ENCODE assay signal across 21 cellular contexts in genomic region chr4:110171981-110172380, GRCh38. TPM values are rescaled to one million over a fixed set of nuclear protein-coding genes. Genes with fewer than 3 reads are reported as not detected.
DNase-seq lines count a peak whose midpoint lies in the region; ATAC-seq, FAIRE-seq and TF ChIP-seq lines count a peak whose summit lies in the region.
"Had no signal": no experiment of that assay in that cellular context is flagged by ENCODE, and none has a peak within 500 bp of the region (broad histone marks: within the 10 kb centered on the region; RNA-seq: fewer than 3 reads in every experiment).

No MANE protein-coding gene starts in this region.

- intact Hi-C loops in right lobe of liver (cut with DNase I) (no loop called here), HepG2 (cut with micrococcal nuclease; ENCODE audit: unreplicated experiment) (no loop called here), left colon (cut with DNase I, micrococcal nuclease) (no loop called here), tibial artery (cut with DNase I; ENCODE audit: low total_unique reads) (no loop called here)

- H3K36me3 ChIP-seq in right lobe of liver (no peaks in the 10 kb centered on the region), HepG2 (replicated peaks in 1 of 2; ENCODE audit: control insufficient read depth in 1 of 2, insufficient read depth in 2 of 2, low read length in 2 of 2) (peaks cover 0 to 5% of the 10 kb centered on the region in 2 experiments; a peak in 3 of 5 replicates), tibial artery (no peaks in the 10 kb centered on the region), MG63 (no peaks in the 10 kb centered on the region)

- ATAC-seq in right lobe of liver (peak in 3 of 4 donors; percentile 13 to 63 (median 19)), HepG2 (no peak), left colon (peak; percentile 28)
- ATAC-seq: A549; CD8-positive, alpha-beta T cell had no signal

- H3K4me3 Mint-ChIP-seq in nephron progenitor cell = no peak overlapping the region
- H3K4me3 Mint-ChIP-seq: B cell; CD4-positive, alpha-beta T cell; CD8-positive, alpha-beta T cell had no signal

- CTCF ChIA-PET in HepG2 (lab: Yijun Ruan, JAX; ENCODE audit: low intra/inter-chr PET ratio, low total read pairs) = no interaction called here

- H3K27me3 ChIP-seq in right lobe of liver (no peaks in the 10 kb centered on the region), HepG2 (ENCODE audit: control insufficient read depth in 1 of 2, insufficient read depth in 2 of 2, low read length in 2 of 2) (no peaks in the 10 kb centered on the region), tibial artery (no peaks in the 10 kb centered on the region), MG63 (no peaks in the 10 kb centered on the region)
- H3K27me3 ChIP-seq: BLaER1 treated with 17β-estradiol and CSF1 and Interleukin-3, amounts not matched to agents 10 nM and 100 nM had no signal

- H3K27ac Mint-ChIP-seq in nephron progenitor cell = peak overlapping the region; percentile 32
- H3K27ac Mint-ChIP-seq: B cell; CD4-positive, alpha-beta T cell; CD8-positive, alpha-beta T cell had no signal

- no peaks in the 10 kb centered on the region for H3K27me3 Mint-ChIP-seq in nephron progenitor cell (ENCODE audit: low read depth, poor library complexity)
- H3K27me3 Mint-ChIP-seq: B cell; CD4-positive, alpha-beta T cell had no signal

- H3K4me1 Mint-ChIP-seq in nephron progenitor cell = peaks cover 8% of the 10 kb centered on the region
- H3K4me1 Mint-ChIP-seq: B cell had no signal

- TF ChIP-seq CTCF in right lobe of liver (IDR thresholded peaks at IDR 0.05) (no peak), HepG2 (CRISPR knock-in tag; IDR thresholded peaks at IDR 0.05) (no peak), nephron progenitor cell (IDR thresholded peaks at IDR 0.05) (no peak), tibial artery (IDR thresholded peaks at IDR 0.05) (no peak)

- H3K9me3 ChIP-seq in right lobe of liver (no peaks in the 10 kb centered on the region), HepG2 (ENCODE audit: low read length) (no peaks in the 10 kb centered on the region), tibial artery (no peaks in the 10 kb centered on the region), MG63 (no peaks in the 10 kb centered on the region)
- H3K9me3 ChIP-seq: A549; BLaER1 treated with 17β-estradiol and CSF1 and Interleukin-3, amounts not matched to agents 10 nM and 100 nM; Caco-2 had no signal

- H3K4me1 ChIP-seq in right lobe of liver = no peaks in the 10 kb centered on the region
- no peaks in the 10 kb centered on the region for H3K4me1 ChIP-seq in HepG2 (ENCODE audit: insufficient read depth, low read length)
- H3K4me1 ChIP-seq in tibial artery = no peaks in the 10 kb centered on the region
- H3K4me1 ChIP-seq: BLaER1 treated with 17β-estradiol and CSF1 and Interleukin-3, amounts not matched to agents 10 nM and 100 nM had no signal

- no peaks in the 10 kb centered on the region for H3K79me2 ChIP-seq in HepG2 (ENCODE audit: insufficient read depth, low read length)

- no peak overlapping the region for H3K4me3 ChIP-seq in right lobe of liver
- no peak overlapping the region for H3K4me3 ChIP-seq in HepG2 (replicated peaks in 1 of 3; ENCODE audit: insufficient read depth in 1 of 3, low read depth in 2 of 3, low read length in 3 of 3)
- H3K4me3 ChIP-seq in tibial artery = no peak overlapping the region
- no peak overlapping the region for H3K4me3 ChIP-seq in MG63
- H3K4me3 ChIP-seq: A549; BLaER1 treated with 17β-estradiol and CSF1 and Interleukin-3, amounts not matched to agents 10 nM and 100 nM had no signal

- no peaks in the 10 kb centered on the region for H4K20me1 ChIP-seq in HepG2 (ENCODE audit: insufficient read depth, low read length)
- H4K20me1 ChIP-seq: BLaER1 treated with 17β-estradiol and CSF1 and Interleukin-3, amounts not matched to agents 10 nM and 100 nM had no signal

- H3K9me3 Mint-ChIP-seq in nephron progenitor cell = no peaks in the 10 kb centered on the region
- H3K9me3 Mint-ChIP-seq: CD4-positive, alpha-beta T cell; CD8-positive, alpha-beta T cell had no signal

- H3K4me2 ChIP-seq in HepG2 (ENCODE audit: low read depth, low read length) = no peak overlapping the region
- H3K4me2 ChIP-seq: A549; BLaER1 treated with 17β-estradiol and CSF1 and Interleukin-3, amounts not matched to agents 10 nM and 100 nM had no signal

- H3K36me3 Mint-ChIP-seq in nephron progenitor cell (ENCODE audit: low read depth) = peaks cover 62% of the 10 kb centered on the region
- H3K36me3 Mint-ChIP-seq: CD8-positive, alpha-beta T cell had no signal

- 88% methylated on average over 1 of the region's 1 CpG for WGBS in right lobe of liver (ENCODE audit: insufficient coverage, low coverage, low lambda C conversion rate, missing lambda C conversion rate)
- 100% methylated on average over 1 of the region's 1 CpG for WGBS in HepG2 (ENCODE audit: low lambda C conversion rate)

- POLR2A ChIA-PET in HepG2 (lab: Yijun Ruan, JAX) = no interaction called here

- no peak for DNase-seq in right lobe of liver
- DNase-seq in HepG2 (ENCODE audit: low spot score) = no peak
- no peak for DNase-seq in left colon
- no peak for DNase-seq in nephron progenitor cell
- no peak for DNase-seq in stimulated activated CD8-positive, alpha-beta memory T cell treated with anti-CD3 and anti-CD28 coated beads, Interleukin-4, amount 100 ng/mL, for 48 hours
- no peak for DNase-seq in tibial artery
- no peak for DNase-seq in MG63
- DNase-seq: AML-193; Calu3; CD4-positive, alpha-beta T cell; CD8-positive, alpha-beta T cell; DMS79 treated with DMSO at 0.1 percent for 48 hours; GF-D8 had no signal

- in situ Hi-C loops in HepG2 (cut with HindIII; ENCODE audit: extremely low pct_ligation_motif_present, low pct_unique_long_range_greater_than_20kb) = no loop called here

- no peak for TF ChIP-seq RAD21 in HepG2 (CRISPR knock-in tag; IDR thresholded peaks at IDR 0.05)

- no peak overlapping the region for H2AFZ ChIP-seq in HepG2 (ENCODE audit: low read length)

- no peak overlapping the region for H3K9ac ChIP-seq in HepG2 (ENCODE audit: insufficient read depth, low read depth, low read length)
- H3K9ac ChIP-seq: BLaER1 treated with 17β-estradiol and CSF1 and Interleukin-3, amounts not matched to agents 10 nM and 100 nM had no signal

- H3K27ac ChIP-seq in right lobe of liver (no peak overlapping the region), HepG2 (ENCODE audit: extremely low read length, insufficient read depth, low read length) (no peak overlapping the region), tibial artery (no peak overlapping the region)
- H3K27ac ChIP-seq: A549; BLaER1 treated with 17β-estradiol and CSF1 and Interleukin-3, amounts not matched to agents 10 nM and 100 nM; C4-2B had no signal

- no peak for FAIRE-seq in HepG2 (lab: Jason Lieb, UNC)
- FAIRE-seq: A549, D721Med, G401.6, GM12891 had no signal

- no peak for TF ChIP-seq POLR2A in right lobe of liver (IDR thresholded peaks at IDR 0.05)
- no peak for TF ChIP-seq POLR2A in HepG2 (IDR thresholded peaks at IDR 0.05; ENCODE audit: insufficient read depth in 1 of 2, low read depth in 2 of 2, low read length in 2 of 2)

- no TSS peak for BruUV-seq in HepG2 (replicated peaks; lab: Mats Ljungman, UMichigan)

- no peak for TF ChIP-seq EP300 in HepG2 (IDR thresholded peaks at IDR 0.05; ENCODE audit: low read depth in 2 of 2, low read length in 2 of 2)
- no peak for TF ChIP-seq EP300 in HepG2 (CRISPR knock-in tag; IDR thresholded peaks at IDR 0.05; ENCODE audit: borderline replicate concordance)

TF ChIP-seq in HepG2, 621 proteins besides CTCF, POLR2A, EP300 and RAD21 (continues in another document):
- TF ChIP-seq GATA4 (IDR thresholded peaks at IDR 0.05; ENCODE audit: borderline replicate concordance, low read depth) = no peak
- TF ChIP-seq, protein P1, sequence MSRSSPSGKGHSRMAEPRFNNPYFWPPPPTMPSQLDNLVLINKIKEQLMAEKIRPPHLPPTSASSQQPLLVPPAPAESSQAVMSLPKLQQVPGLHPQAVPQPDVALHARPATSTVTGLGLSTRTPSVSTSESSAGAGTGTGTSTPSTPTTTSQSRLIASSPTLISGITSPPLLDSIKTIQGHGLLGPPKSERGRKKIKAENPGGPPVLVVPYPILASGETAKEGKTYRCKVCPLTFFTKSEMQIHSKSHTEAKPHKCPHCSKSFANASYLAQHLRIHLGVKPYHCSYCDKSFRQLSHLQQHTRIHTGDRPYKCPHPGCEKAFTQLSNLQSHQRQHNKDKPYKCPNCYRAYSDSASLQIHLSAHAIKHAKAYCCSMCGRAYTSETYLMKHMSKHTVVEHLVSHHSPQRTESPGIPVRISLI (CRISPR knock-in tag; IDR thresholded peaks at IDR 0.05; ENCODE audit: borderline replicate concordance) = no peak
- no peak for TF ChIP-seq MATR3 (CRISPR knock-in tag; IDR thresholded peaks at IDR 0.05)
- TF ChIP-seq ARNT2 (CRISPR knock-in tag; IDR thresholded peaks at IDR 0.05; ENCODE audit: low read depth) = no peak
- TF ChIP-seq SRSF1 (optimal IDR thresholded peaks at IDR 0.05; ENCODE audit: low read depth, low read length) = no peak
- TF ChIP-seq ZNF558 (CRISPR knock-in tag; IDR thresholded peaks at IDR 0.05; ENCODE audit: borderline replicate concordance) = no peak
- TF ChIP-seq FOXK2 (IDR thresholded peaks at IDR 0.05) = no peak

RNA-seq across cellular contexts. Expression of gene ELOVL6, which starts 26.4 kb away (rescaled TPM):
- 10 to 100 TPM; 21.5 to 94.8 (median 31.2) TPM for total RNA-seq in right lobe of liver
- 14.1 and 19.6 TPM in 2 replicates for total RNA-seq in HepG2 (2016; rRNA removed; fragmentation: Illumina TruSeq; extraction: Trizol)
- total RNA-seq in HepG2 (2016; cell fraction: cytosol; rRNA removed; fragmentation: Illumina TruSeq; extraction: Trizol; ENCODE audit: low read depth) = 0.71 and 3.1 TPM in 2 replicates
- total RNA-seq in HepG2 (2016; cell fraction: insoluble cytoplasmic fraction; rRNA removed; fragmentation: Illumina TruSeq; extraction: Trizol) = 15.5 and 16.4 TPM in 2 replicates
- total RNA-seq in HepG2 (2016; cell fraction: membrane; rRNA removed; fragmentation: Illumina TruSeq; extraction: Trizol) = 8.2 and 9.0 TPM in 2 replicates
- total RNA-seq in HepG2 (2016; cell fraction: nucleus; rRNA removed; fragmentation: Illumina TruSeq; extraction: Trizol) = 18.1 and 18.9 TPM in 2 replicates
- polyA plus RNA-seq in HepG2 (2011; rRNA removed) = 23.2 and 35.7 TPM in 2 replicates
- polyA plus RNA-seq in HepG2 (2011; cell fraction: cytosol; rRNA removed) = 10.7 and 22.7 TPM in 2 replicates
- polyA plus RNA-seq in HepG2 (2011; cell fraction: nucleus; rRNA removed) = 10.2 and 14.1 TPM in 2 replicates
- 39.6 and 48.4 TPM in 2 replicates for polyA plus RNA-seq in HepG2 (2012)
- polyA plus RNA-seq in HepG2 (2016; cell fraction: cytosol; fragmentation: Illumina TruSeq; extraction: Trizol; ENCODE audit: low read depth) = 3.2 and 4.5 TPM in 2 replicates
- 21.8 and 24.4 TPM in 2 replicates for polyA plus RNA-seq in HepG2 (2016; cell fraction: insoluble cytoplasmic fraction; fragmentation: Illumina TruSeq; extraction: Trizol; ENCODE audit: low read depth)
- polyA plus RNA-seq in HepG2 (2016; cell fraction: membrane; fragmentation: Illumina TruSeq; extraction: Trizol; ENCODE audit: low read depth) = 7.5 and 9.5 TPM in 2 replicates
- polyA plus RNA-seq in HepG2 (2016; cell fraction: nucleus; fragmentation: Illumina TruSeq; extraction: Trizol; ENCODE audit: insufficient read depth, low read depth) = 32.3 and 35.2 TPM in 2 replicates
- polyA minus RNA-seq in HepG2 (2011; rRNA and poly(A)+ RNA removed; ENCODE audit: low replicate concordance) = 11.9 and 32.9 TPM in 2 replicates
- polyA minus RNA-seq in HepG2 (2011; cell fraction: cytosol; rRNA and poly(A)+ RNA removed) = 13.3 and 29.7 TPM in 2 replicates
- 21.6 and 31.1 TPM in 2 replicates for polyA minus RNA-seq in HepG2 (2011; cell fraction: nucleus; rRNA and poly(A)+ RNA removed)
- 10 to 100 TPM; 35.4 to 96.0 TPM for total RNA-seq in left colon
- 11.7 and 12.9 TPM in 2 replicates for total RNA-seq in MG63 (2014; rRNA removed; shearing (Covaris generic); ENCODE audit: low replicate concordance)
